ENCODE assay signal across 1 cellular context in the genomic region with DNA sequence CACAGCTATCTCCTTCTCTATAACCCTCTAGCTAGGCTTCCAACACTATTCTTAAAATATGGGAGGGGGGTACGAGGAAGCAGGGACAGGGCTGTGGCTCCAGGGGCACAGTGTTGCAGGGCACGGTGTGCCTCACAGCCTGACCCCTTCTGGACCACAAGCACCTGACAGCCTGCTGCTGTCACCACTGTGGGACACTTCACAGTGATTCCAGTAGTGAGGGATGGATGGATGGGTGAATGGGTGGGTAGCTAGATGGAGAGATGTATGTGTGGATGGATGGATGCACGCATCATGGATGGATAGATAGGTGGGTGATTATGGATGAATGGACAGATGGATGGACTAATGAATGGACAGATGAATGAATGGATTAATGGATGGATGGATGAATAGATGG.
TF ChIP-seq lines count a peak whose summit lies in the region.

No MANE protein-coding gene starts in this region.

TF ChIP-seq in H1, 55 proteins besides CTCF, POLR2A, EP300 and RAD21:
- TF ChIP-seq KDM4A (IDR thresholded peaks at IDR 0.05; ENCODE audit: low read depth, low read length, severe bottlenecking) (no peak), RXRA (IDR thresholded peaks at IDR 0.05; ENCODE audit: insufficient read depth, low read depth, low read length) (no peak), CHD2 (IDR thresholded peaks at IDR 0.05; ENCODE audit: low read length) (no peak), CHD1 (IDR thresholded peaks at IDR 0.05; ENCODE audit: low read depth, low read length) (no peak), SP1 (IDR thresholded peaks at IDR 0.05; ENCODE audit: low read depth, low read length) (no peak), SP2 (IDR thresholded peaks at IDR 0.05; ENCODE audit: low read length) (no peak), GTF2F1 (IDR thresholded peaks at IDR 0.05; ENCODE audit: borderline replicate concordance, low read depth, low read length) (no peak), GABPA (IDR thresholded peaks at IDR 0.05; ENCODE audit: borderline replicate concordance, insufficient read depth, low read length) (no peak), NANOG (IDR thresholded peaks at IDR 0.05; ENCODE audit: insufficient read depth, low read depth, low read length, poor library complexity, severe bottlenecking) (no peak), JUN (IDR thresholded peaks at IDR 0.05; ENCODE audit: low read depth, low read length) (no peak), TCF12 (IDR thresholded peaks at IDR 0.05; ENCODE audit: low read depth, low read length) (no peak)
- TF ChIP-seq, protein P1, sequence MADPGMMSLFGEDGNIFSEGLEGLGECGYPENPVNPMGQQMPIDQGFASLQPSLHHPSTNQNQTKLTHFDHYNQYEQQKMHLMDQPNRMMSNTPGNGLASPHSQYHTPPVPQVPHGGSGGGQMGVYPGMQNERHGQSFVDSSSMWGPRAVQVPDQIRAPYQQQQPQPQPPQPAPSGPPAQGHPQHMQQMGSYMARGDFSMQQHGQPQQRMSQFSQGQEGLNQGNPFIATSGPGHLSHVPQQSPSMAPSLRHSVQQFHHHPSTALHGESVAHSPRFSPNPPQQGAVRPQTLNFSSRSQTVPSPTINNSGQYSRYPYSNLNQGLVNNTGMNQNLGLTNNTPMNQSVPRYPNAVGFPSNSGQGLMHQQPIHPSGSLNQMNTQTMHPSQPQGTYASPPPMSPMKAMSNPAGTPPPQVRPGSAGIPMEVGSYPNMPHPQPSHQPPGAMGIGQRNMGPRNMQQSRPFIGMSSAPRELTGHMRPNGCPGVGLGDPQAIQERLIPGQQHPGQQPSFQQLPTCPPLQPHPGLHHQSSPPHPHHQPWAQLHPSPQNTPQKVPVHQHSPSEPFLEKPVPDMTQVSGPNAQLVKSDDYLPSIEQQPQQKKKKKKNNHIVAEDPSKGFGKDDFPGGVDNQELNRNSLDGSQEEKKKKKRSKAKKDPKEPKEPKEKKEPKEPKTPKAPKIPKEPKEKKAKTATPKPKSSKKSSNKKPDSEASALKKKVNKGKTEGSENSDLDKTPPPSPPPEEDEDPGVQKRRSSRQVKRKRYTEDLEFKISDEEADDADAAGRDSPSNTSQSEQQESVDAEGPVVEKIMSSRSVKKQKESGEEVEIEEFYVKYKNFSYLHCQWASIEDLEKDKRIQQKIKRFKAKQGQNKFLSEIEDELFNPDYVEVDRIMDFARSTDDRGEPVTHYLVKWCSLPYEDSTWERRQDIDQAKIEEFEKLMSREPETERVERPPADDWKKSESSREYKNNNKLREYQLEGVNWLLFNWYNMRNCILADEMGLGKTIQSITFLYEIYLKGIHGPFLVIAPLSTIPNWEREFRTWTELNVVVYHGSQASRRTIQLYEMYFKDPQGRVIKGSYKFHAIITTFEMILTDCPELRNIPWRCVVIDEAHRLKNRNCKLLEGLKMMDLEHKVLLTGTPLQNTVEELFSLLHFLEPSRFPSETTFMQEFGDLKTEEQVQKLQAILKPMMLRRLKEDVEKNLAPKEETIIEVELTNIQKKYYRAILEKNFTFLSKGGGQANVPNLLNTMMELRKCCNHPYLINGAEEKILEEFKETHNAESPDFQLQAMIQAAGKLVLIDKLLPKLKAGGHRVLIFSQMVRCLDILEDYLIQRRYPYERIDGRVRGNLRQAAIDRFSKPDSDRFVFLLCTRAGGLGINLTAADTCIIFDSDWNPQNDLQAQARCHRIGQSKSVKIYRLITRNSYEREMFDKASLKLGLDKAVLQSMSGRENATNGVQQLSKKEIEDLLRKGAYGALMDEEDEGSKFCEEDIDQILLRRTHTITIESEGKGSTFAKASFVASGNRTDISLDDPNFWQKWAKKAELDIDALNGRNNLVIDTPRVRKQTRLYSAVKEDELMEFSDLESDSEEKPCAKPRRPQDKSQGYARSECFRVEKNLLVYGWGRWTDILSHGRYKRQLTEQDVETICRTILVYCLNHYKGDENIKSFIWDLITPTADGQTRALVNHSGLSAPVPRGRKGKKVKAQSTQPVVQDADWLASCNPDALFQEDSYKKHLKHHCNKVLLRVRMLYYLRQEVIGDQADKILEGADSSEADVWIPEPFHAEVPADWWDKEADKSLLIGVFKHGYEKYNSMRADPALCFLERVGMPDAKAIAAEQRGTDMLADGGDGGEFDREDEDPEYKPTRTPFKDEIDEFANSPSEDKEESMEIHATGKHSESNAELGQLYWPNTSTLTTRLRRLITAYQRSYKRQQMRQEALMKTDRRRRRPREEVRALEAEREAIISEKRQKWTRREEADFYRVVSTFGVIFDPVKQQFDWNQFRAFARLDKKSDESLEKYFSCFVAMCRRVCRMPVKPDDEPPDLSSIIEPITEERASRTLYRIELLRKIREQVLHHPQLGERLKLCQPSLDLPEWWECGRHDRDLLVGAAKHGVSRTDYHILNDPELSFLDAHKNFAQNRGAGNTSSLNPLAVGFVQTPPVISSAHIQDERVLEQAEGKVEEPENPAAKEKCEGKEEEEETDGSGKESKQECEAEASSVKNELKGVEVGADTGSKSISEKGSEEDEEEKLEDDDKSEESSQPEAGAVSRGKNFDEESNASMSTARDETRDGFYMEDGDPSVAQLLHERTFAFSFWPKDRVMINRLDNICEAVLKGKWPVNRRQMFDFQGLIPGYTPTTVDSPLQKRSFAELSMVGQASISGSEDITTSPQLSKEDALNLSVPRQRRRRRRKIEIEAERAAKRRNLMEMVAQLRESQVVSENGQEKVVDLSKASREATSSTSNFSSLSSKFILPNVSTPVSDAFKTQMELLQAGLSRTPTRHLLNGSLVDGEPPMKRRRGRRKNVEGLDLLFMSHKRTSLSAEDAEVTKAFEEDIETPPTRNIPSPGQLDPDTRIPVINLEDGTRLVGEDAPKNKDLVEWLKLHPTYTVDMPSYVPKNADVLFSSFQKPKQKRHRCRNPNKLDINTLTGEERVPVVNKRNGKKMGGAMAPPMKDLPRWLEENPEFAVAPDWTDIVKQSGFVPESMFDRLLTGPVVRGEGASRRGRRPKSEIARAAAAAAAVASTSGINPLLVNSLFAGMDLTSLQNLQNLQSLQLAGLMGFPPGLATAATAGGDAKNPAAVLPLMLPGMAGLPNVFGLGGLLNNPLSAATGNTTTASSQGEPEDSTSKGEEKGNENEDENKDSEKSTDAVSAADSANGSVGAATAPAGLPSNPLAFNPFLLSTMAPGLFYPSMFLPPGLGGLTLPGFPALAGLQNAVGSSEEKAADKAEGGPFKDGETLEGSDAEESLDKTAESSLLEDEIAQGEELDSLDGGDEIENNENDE (IDR thresholded peaks at IDR 0.05; ENCODE audit: insufficient replicate concordance, low read length), result no peak
